8 cellular contexts compared by ENCODE assay signal in the genomic region with DNA sequence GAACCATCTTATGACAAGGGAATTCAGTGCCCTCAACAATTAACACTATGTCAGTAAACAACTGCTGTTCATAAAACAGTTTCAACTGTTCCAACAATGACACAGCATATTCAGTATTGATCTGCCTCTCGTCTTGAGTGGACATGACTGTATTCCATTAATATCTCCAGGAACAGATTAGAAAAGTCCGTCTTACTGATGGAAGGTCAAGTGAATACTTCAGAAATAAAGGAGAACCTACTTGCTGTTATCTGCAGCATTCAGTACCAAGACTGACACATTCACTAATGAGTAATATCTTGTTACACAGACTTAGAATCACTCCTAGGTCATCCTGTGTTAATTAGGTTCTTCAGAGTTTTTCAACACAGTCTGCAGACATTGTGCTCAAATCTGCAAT. TPM values are rescaled to one million over a fixed set of nuclear protein-coding genes. Genes with fewer than 3 reads are reported as not detected.
A peak's percentile ranks its signal among the peaks of the same experiment; 100 is the strongest.
DNase-seq lines count a peak whose midpoint lies in the region; ATAC-seq and TF ChIP-seq lines count a peak whose summit lies in the region.

No MANE protein-coding gene starts in this region.

- H3K27me3 Mint-ChIP-seq in CD4-positive, alpha-beta T cell = no peaks in the 10 kb centered on the region
- H3K27me3 Mint-ChIP-seq in activated T-helper 2 cell treated with anti-CD3 and anti-CD28 coated beads, Interferon-gamma antibody, Interleukin-2, Interleukin-4, amounts not matched to agents 10 μg/mL and 5 μg/mL and 100 μg/mL, durations not matched to agents 14 hours and 24 hours and 36 hours (ENCODE audit: low read depth) = no peaks in the 10 kb centered on the region

- TSS peak; percentile 4 for BruUV-seq in HCT116 (replicated peaks; lab: Mats Ljungman, UMichigan)

- no peaks in the 10 kb centered on the region for H3K9me3 ChIP-seq in CD4-positive, alpha-beta T cell (ENCODE audit: control insufficient read depth, low read length)
- H3K9me3 ChIP-seq in HCT116 (ENCODE audit: control insufficient read depth in 1 of 2, insufficient read depth in 1 of 2, low read depth in 1 of 2, low read length in 2 of 2) (no peaks in the 10 kb centered on the region), spleen (no peaks in the 10 kb centered on the region)

- DNase-seq in CD4-positive, alpha-beta T cell = no peak
- DNase-seq in HCT116 (ENCODE audit: low read depth, low spot score) (no peak), left lobe of liver (ENCODE audit: low spot score) (no peak), spleen (no peak), germinal center (ENCODE audit: low spot score) (no peak), DMS114 treated with DMSO at 0.1 percent for 48 hours (lab: John Stamatoyannopoulos, UW; ENCODE audit: unreplicated experiment) (no peak)
- DNase-seq in activated T-helper 2 cell treated with anti-CD3 and anti-CD28 coated beads, Interferon-gamma antibody, Interleukin-2, Interleukin-4, amounts not matched to agents 10 μg/mL and 5 μg/mL and 100 μg/mL, durations not matched to agents 14 hours and 24 hours and 36 hours (ENCODE audit: low spot score) = no peak

- TF ChIP-seq POLR2A in HCT116 (IDR thresholded peaks at IDR 0.05; ENCODE audit: borderline replicate concordance, extremely low read depth, insufficient read depth, insufficient read length) (no peak), spleen (IDR thresholded peaks at IDR 0.05) (no peak)

- POLR2A ChIA-PET in CD4-positive, alpha-beta T cell (lab: Charles Lee) = interaction anchor here (1.0 kb wide), 1 partner anchor 11 kb away, joined by 8 read pairs; no protein-coding TSS in a partner anchor
- POLR2A ChIA-PET in HCT116 (lab: Charles Lee) = no interaction called here

- 33 to 60% (median 39%) methylated on average over 2 of the region's 2 CpGs for WGBS in spleen, 5 donors

- RAD21 ChIA-PET in HCT116 (lab: Charles Lee; ENCODE audit: low non-redundant PET in 1 of 2, low total read pairs in 2 of 2, uncharacterized antibody in 2 of 2, unreplicated experiment in 2 of 2) = no interaction called here

- H3K9ac ChIP-seq in HCT116 (ENCODE audit: low read length) = no peak overlapping the region

- peaks cover 65% of the 10 kb centered on the region for H3K79me2 ChIP-seq in HCT116 (ENCODE audit: insufficient read depth, low read length)

- CTCF ChIA-PET in CD4-positive, alpha-beta T cell (lab: Charles Lee) = interaction anchor here (1.2 kb wide), 1 partner anchor 11 kb away, joined by 4 read pairs; no protein-coding TSS in a partner anchor
- CTCF ChIA-PET in HCT116 (lab: Charles Lee) = no interaction called here

- peaks cover 74% of the 10 kb centered on the region for H3K4me1 Mint-ChIP-seq in CD4-positive, alpha-beta T cell (ENCODE audit: low read depth)
- H3K4me1 Mint-ChIP-seq in activated T-helper 2 cell treated with anti-CD3 and anti-CD28 coated beads, Interferon-gamma antibody, Interleukin-2, Interleukin-4, amounts not matched to agents 10 μg/mL and 5 μg/mL and 100 μg/mL, durations not matched to agents 14 hours and 24 hours and 36 hours (ENCODE audit: low read depth) = peaks cover 21% of the 10 kb centered on the region

- H3K27ac ChIP-seq in CD4-positive, alpha-beta T cell (ENCODE audit: low read depth, low read length) = no peak overlapping the region
- no peak overlapping the region for H3K27ac ChIP-seq in HCT116 (ENCODE audit: low read depth, low read length)
- H3K27ac ChIP-seq in spleen = peak overlapping the region in 3 of 8 donors; percentile 15 to 25 (median 21)

- H3K9me2 ChIP-seq in HCT116 (ENCODE audit: insufficient read depth) = no peaks in the 10 kb centered on the region

- H3K4me3 ChIP-seq in HCT116 (replicated peaks in 1 of 2; ENCODE audit: low read depth in 1 of 2, low read length in 2 of 2) (no peak overlapping the region), spleen (no peak overlapping the region)

- TF ChIP-seq CTCF in CD4-positive, alpha-beta T cell (IDR thresholded peaks at IDR 0.05) = no peak
- TF ChIP-seq CTCF in HCT116 (IDR thresholded peaks at IDR 0.05 in 2 of 3, conservative IDR thresholded peaks at IDR 0.05 in 1 of 3; ENCODE audit: borderline replicate concordance in 1 of 3, insufficient read depth in 1 of 3, low read depth in 2 of 3, low read length in 2 of 3) (no peak), spleen (IDR thresholded peaks at IDR 0.05 in 8 of 11, conservative IDR thresholded peaks at IDR 0.05 in 3 of 11) (no peak)

- no peaks in the 10 kb centered on the region for H3K27me3 ChIP-seq in CD4-positive, alpha-beta T cell (ENCODE audit: control insufficient read depth, insufficient read depth, low read length)
- H3K27me3 ChIP-seq in HCT116 (ENCODE audit: insufficient read depth, low read length) (no peaks in the 10 kb centered on the region), spleen (replicated peaks in 1 of 7) (no peaks in the 10 kb centered on the region)

- H3K9me3 Mint-ChIP-seq in CD4-positive, alpha-beta T cell = no peaks in the 10 kb centered on the region
- no peaks in the 10 kb centered on the region for H3K9me3 Mint-ChIP-seq in activated T-helper 2 cell treated with anti-CD3 and anti-CD28 coated beads, Interferon-gamma antibody, Interleukin-2, Interleukin-4, amounts not matched to agents 10 μg/mL and 5 μg/mL and 100 μg/mL, durations not matched to agents 14 hours and 24 hours and 36 hours

- H3K4me1 ChIP-seq in HCT116 (ENCODE audit: control insufficient read depth in 1 of 2, insufficient read depth in 2 of 2, low read length in 2 of 2) (peaks cover 0 to 8% of the 10 kb centered on the region in 2 experiments; a peak in 2 of 4 replicates), spleen (peaks cover 7 to 100% (median 79%) of the 10 kb centered on the region in 6 donors)

- H3K4me3 Mint-ChIP-seq in CD4-positive, alpha-beta T cell = peak overlapping the region; percentile 3
- H3K4me3 Mint-ChIP-seq in activated T-helper 2 cell treated with anti-CD3 and anti-CD28 coated beads, Interferon-gamma antibody, Interleukin-2, Interleukin-4, amounts not matched to agents 10 μg/mL and 5 μg/mL and 100 μg/mL, durations not matched to agents 14 hours and 24 hours and 36 hours (ENCODE audit: low read depth) = no peak overlapping the region

- H3K4me2 ChIP-seq in HCT116 (ENCODE audit: low read length) = peak overlapping the region; percentile 12

- H3K36me3 Mint-ChIP-seq in CD4-positive, alpha-beta T cell (ENCODE audit: low read depth) = peaks cover 43% of the 10 kb centered on the region
- peaks cover 33% of the 10 kb centered on the region for H3K36me3 Mint-ChIP-seq in activated T-helper 2 cell treated with anti-CD3 and anti-CD28 coated beads, Interferon-gamma antibody, Interleukin-2, Interleukin-4, amounts not matched to agents 10 μg/mL and 5 μg/mL and 100 μg/mL, durations not matched to agents 14 hours and 24 hours and 36 hours (ENCODE audit: low read depth)

- peak overlapping the region; percentile 12 for H3K27ac Mint-ChIP-seq in CD4-positive, alpha-beta T cell
- H3K27ac Mint-ChIP-seq in activated T-helper 2 cell treated with anti-CD3 and anti-CD28 coated beads, Interferon-gamma antibody, Interleukin-2, Interleukin-4, amounts not matched to agents 10 μg/mL and 5 μg/mL and 100 μg/mL, durations not matched to agents 14 hours and 24 hours and 36 hours = peak overlapping the region; percentile 13

- intact Hi-C loops in CD4-positive, alpha-beta T cell (cut with DNase I, micrococcal nuclease) = no loop called here
- intact Hi-C loops in HCT116 (cut with micrococcal nuclease) (no loop called here), spleen (cut with DNase I; ENCODE audit: low total_unique reads) (no loop called here)
- intact Hi-C loops in activated T-helper 2 cell treated with anti-CD3 and anti-CD28 coated beads, Interferon-gamma antibody, Interleukin-2, Interleukin-4, amounts not matched to agents 10 μg/mL and 5 μg/mL and 100 μg/mL, durations not matched to agents 14 hours and 24 hours and 36 hours (cut with micrococcal nuclease) = no loop called here

- no peak overlapping the region for H2AFZ ChIP-seq in HCT116 (ENCODE audit: low read depth, low read length, poor library complexity, severe bottlenecking)

- H4K20me1 ChIP-seq in HCT116 (ENCODE audit: insufficient read depth) = no peaks in the 10 kb centered on the region

- H3K36me3 ChIP-seq in HCT116 (ENCODE audit: control insufficient read depth in 1 of 2, insufficient read depth in 2 of 2, low read length in 2 of 2) (no peaks in the 10 kb centered on the region; a peak in 1 of 4 replicates), spleen (peaks cover 0 to 49% (median 12%) of the 10 kb centered on the region in 6 donors)

- no peak for TF ChIP-seq RAD21 in HCT116 (IDR thresholded peaks at IDR 0.05; ENCODE audit: low read depth)

- no peak for ATAC-seq in CD4-positive, alpha-beta T cell (ENCODE audit: poor library complexity)
- no peak for ATAC-seq in HCT116
- ATAC-seq in left lobe of liver = peak; percentile 67
- no peak for ATAC-seq in HG03280 (IDR thresholded peaks at IDR 0.05; ENCODE audit: unreplicated experiment)

TF ChIP-seq in HCT116, 20 proteins besides CTCF, POLR2A, EP300 and RAD21:
- TF ChIP-seq YY1 (IDR thresholded peaks at IDR 0.05; ENCODE audit: extremely low read depth, insufficient replicate concordance, low read depth, low read length) (no peak), SIN3A (IDR thresholded peaks at IDR 0.05; ENCODE audit: low read depth) (no peak), EGR1 (IDR thresholded peaks at IDR 0.05; ENCODE audit: low read depth) (no peak)
- TF ChIP-seq, protein P1, sequence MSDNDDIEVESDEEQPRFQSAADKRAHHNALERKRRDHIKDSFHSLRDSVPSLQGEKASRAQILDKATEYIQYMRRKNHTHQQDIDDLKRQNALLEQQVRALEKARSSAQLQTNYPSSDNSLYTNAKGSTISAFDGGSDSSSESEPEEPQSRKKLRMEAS (IDR thresholded peaks at IDR 0.05) = no peak

RNA-seq across cellular contexts. Expression of a gene that starts 12.1 kb away (rescaled TPM):
- total RNA-seq in CD4-positive, alpha-beta T cell = 10 to 100 TPM; 92.3 to 93.9 TPM
- total RNA-seq in HCT116 (2021; ENCODE audit: unreplicated experiment) = 29.0 TPM
- 18.0 and 19.9 TPM in 2 replicates for polyA plus RNA-seq in HCT116 (2012)
- total RNA-seq in activated T-helper 2 cell treated with anti-CD3 and anti-CD28 coated beads, Interferon-gamma antibody, Interleukin-2, Interleukin-4, amounts not matched to agents 10 μg/mL and 5 μg/mL and 100 μg/mL, durations not matched to agents 14 hours and 24 hours and 36 hours = 25.7 and 27.8 TPM in 2 replicates
- total RNA-seq in left lobe of liver = 8.5 TPM
- total RNA-seq in spleen = 10 to 100 TPM; 57.4 to 80.8 (median 61.4) TPM
- 10 to 100 TPM; 15.6 to 19.1 (median 16.6) TPM for polyA plus RNA-seq in spleen
